In the genomic region with DNA sequence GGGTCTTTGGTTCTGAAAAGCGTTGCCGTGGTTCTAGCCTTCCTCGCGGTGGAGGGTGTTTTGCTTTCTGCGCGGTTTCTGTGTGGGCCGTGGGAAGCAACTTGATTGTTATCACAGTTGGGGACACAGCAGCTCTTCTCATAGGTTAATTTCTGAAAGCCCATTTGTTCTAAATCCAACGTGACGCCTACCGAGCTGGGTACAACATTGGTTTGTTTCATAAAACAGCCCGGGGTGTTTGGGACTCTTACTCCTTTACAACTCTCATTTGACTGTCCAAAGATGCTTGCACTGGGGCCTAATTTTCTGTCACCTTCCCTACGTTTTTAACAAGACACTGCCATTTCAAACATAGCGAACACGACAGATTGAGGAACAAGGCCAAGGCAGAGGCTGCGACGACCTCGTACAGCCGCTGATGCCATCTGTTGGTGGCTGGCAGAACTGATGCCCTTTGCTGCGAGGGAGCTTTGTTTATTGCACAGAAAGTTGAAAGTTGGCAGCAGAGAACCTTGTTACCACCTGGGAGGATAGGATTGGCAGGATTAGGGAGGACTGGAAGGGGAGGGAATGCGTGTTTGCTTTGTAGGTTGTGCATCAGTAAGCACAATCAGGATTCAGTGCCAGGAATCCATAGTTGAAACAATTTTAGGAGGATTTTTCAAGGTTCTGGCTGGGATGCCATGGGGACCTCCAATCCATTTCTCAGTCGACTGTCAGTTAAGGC, we compare ENCODE assay signal across 8 cellular contexts.
A peak's percentile ranks its signal among the peaks of the same experiment; 100 is the strongest.
DNase-seq lines count a peak whose midpoint lies in the region; ATAC-seq and TF ChIP-seq lines count a peak whose summit lies in the region.

No MANE protein-coding gene starts in this region.

- H3K4me3 ChIP-seq in HL-60 (replicated peaks; ENCODE audit: insufficient read depth, low read length), result no peak overlapping the region

- H3K36me3 Mint-ChIP-seq in activated CD8-positive, alpha-beta T cell treated with anti-CD3 and anti-CD28 coated beads, Interleukin-2, amount 10 ng/mL, durations not matched to agents 7 days and 5 days (ENCODE audit: low read depth), result peaks cover 12% of the 10 kb centered on the region

- H3K27me3 Mint-ChIP-seq in activated CD8-positive, alpha-beta T cell treated with anti-CD3 and anti-CD28 coated beads, Interleukin-2, amount 10 ng/mL, durations not matched to agents 7 days and 5 days (ENCODE audit: low read depth), result no peaks in the 10 kb centered on the region

- CTCF ChIA-PET in activated CD8-positive, alpha-beta T cell treated with anti-CD3 and anti-CD28 coated beads, Interleukin-2, amount 10 ng/mL, durations not matched to agents 7 days and 5 days (lab: Charles Lee), result interaction anchor here (0.7 to 13.8 kb wide), 36 partner anchors 9 to 268 kb away, joined by 3 to 365 read pairs (median 6); partner anchors contain the start of genes PITPNC1 and PSMD12

- H3K27me3 ChIP-seq in HL-60 (ENCODE audit: insufficient read depth, poor library complexity, severe bottlenecking), result no peaks in the 10 kb centered on the region

- POLR2A ChIA-PET in activated CD8-positive, alpha-beta T cell treated with anti-CD3 and anti-CD28 coated beads, Interleukin-2, amount 10 ng/mL, durations not matched to agents 7 days and 5 days (lab: Charles Lee), result interaction anchor here (0.6 to 10.2 kb wide), 25 partner anchors 9 to 211 kb away, joined by 3 to 135 read pairs (median 5); partner anchors contain the start of gene PITPNC1

- no peak overlapping the region for H3K27ac ChIP-seq in HL-60 (replicated peaks)

- ATAC-seq in activated CD8-positive, alpha-beta T cell treated with anti-CD3 and anti-CD28 coated beads, Interleukin-2, amount 10 ng/mL, durations not matched to agents 7 days and 5 days, result peak; percentile 76
- ATAC-seq in HG02623 (IDR thresholded peaks at IDR 0.05; ENCODE audit: unreplicated experiment), result no peak

- H3K27ac Mint-ChIP-seq in activated CD8-positive, alpha-beta T cell treated with anti-CD3 and anti-CD28 coated beads, Interleukin-2, amount 10 ng/mL, durations not matched to agents 7 days and 5 days, result peak overlapping the region; percentile 94

- peak overlapping the region; percentile 72 for H3K4me3 Mint-ChIP-seq in activated CD8-positive, alpha-beta T cell treated with anti-CD3 and anti-CD28 coated beads, Interleukin-2, amount 10 ng/mL, durations not matched to agents 7 days and 5 days

- DNase-seq in GF-D8 (lab: John Stamatoyannopoulos, UW) (peak; percentile 22), HL-60 (ENCODE audit: low read depth in 1 of 2, low spot score in 1 of 2) (peak in 1 of 2 experiments; percentile 85), NCI-H82 treated with DMSO at 0.1 percent for 48 hours (lab: John Stamatoyannopoulos, UW; ENCODE audit: unreplicated experiment) (peak; percentile 21), medulla oblongata (ENCODE audit: extremely low spot score) (peak; percentile 94)
- DNase-seq in activated CD8-positive, alpha-beta T cell treated with anti-CD3 and anti-CD28 coated beads, Interleukin-2, amount 10 ng/mL, durations not matched to agents 7 days and 5 days, result peak; percentile 91
- DNase-seq in effector CD4-positive, alpha-beta T cell, result peak; percentile 82
- peak; percentile 81 for DNase-seq in stimulated activated CD8-positive, alpha-beta memory T cell treated with anti-CD3 and anti-CD28 coated beads, Interleukin-15, amount 100 ng/mL, for 1 hour (ENCODE audit: low read depth)

- H3K4me1 Mint-ChIP-seq in activated CD8-positive, alpha-beta T cell treated with anti-CD3 and anti-CD28 coated beads, Interleukin-2, amount 10 ng/mL, durations not matched to agents 7 days and 5 days (ENCODE audit: low read depth), result peaks cover 72% of the 10 kb centered on the region

- TF ChIP-seq CTCF in HL-60 (IDR thresholded peaks at IDR 0.05; ENCODE audit: insufficient read depth, low read length), result peak; percentile 100

- H3K9me3 Mint-ChIP-seq in activated CD8-positive, alpha-beta T cell treated with anti-CD3 and anti-CD28 coated beads, Interleukin-2, amount 10 ng/mL, durations not matched to agents 7 days and 5 days (ENCODE audit: insufficient read depth), result no peaks in the 10 kb centered on the region
